ENCODE assay signal across 23 cellular contexts in the genomic region with DNA sequence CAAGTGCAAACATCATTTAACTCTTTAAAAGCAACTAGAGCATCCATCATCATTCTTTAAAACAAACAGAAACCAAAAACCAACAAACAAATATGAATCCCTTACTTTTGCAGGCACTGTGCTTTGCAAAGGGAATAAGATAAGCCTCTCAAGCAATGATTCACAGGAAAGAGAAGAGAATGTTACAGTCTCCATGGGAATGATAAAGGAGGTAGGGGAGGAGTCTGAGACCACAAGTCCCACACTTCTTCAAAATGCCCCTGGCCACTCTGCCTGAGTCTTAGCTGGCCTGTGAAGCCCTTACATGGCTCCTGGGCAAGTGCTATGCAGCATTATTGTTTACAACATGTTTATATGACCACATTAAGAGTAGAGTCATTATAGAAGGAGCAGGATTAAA.
DNase-seq lines count a peak whose midpoint lies in the region; ATAC-seq and TF ChIP-seq lines count a peak whose summit lies in the region.
"Had no signal": no experiment of that assay in that cellular context is flagged by ENCODE, and none has a peak within 500 bp of the region (broad histone marks: within the 10 kb centered on the region; RNA-seq: fewer than 3 reads in every experiment).

No MANE protein-coding gene starts in this region.

- no peak for TF ChIP-seq CTCF in neural progenitor cell (IDR thresholded peaks at IDR 0.05)
- TF ChIP-seq CTCF in ascending aorta (IDR thresholded peaks at IDR 0.05): no peak

- no peak overlapping the region for H3K9ac ChIP-seq in neural progenitor cell

- H3K9me3 Mint-ChIP-seq in neural progenitor cell (peaks cover 14% of the 10 kb centered on the region), T-cell (no peaks in the 10 kb centered on the region)
- H3K9me3 Mint-ChIP-seq: activated T-cell treated with anti-CD3 and anti-CD28 coated beads, Interleukin-2, amount 50 U/mL, for 4 hours had no signal

- H3K27me3 ChIP-seq in neural progenitor cell: no peaks in the 10 kb centered on the region
- no peaks in the 10 kb centered on the region for H3K27me3 ChIP-seq in ascending aorta
- H3K27me3 ChIP-seq: thyroid gland had no signal

- no peak overlapping the region for H2AFZ ChIP-seq in neural progenitor cell (replicated peaks)

- H3K4me3 Mint-ChIP-seq in neural progenitor cell (no peak overlapping the region), T-cell (no peak overlapping the region)
- H3K4me3 Mint-ChIP-seq: activated CD4-positive, alpha-beta memory T cell treated with anti-CD3 and anti-CD28 coated beads, Interleukin-2, amount 10 ng/mL, durations not matched to agents 7 days and 5 days; activated T-cell treated with anti-CD3 and anti-CD28 coated beads, Interleukin-2, amount 50 U/mL, for 4 hours had no signal

- H3K27me3 Mint-ChIP-seq in neural progenitor cell (ENCODE audit: insufficient read depth, low read depth): no peaks in the 10 kb centered on the region
- H3K27me3 Mint-ChIP-seq in T-cell: no peaks in the 10 kb centered on the region
- H3K27me3 Mint-ChIP-seq: activated CD4-positive, alpha-beta memory T cell treated with anti-CD3 and anti-CD28 coated beads, Interleukin-2, amount 10 ng/mL, durations not matched to agents 7 days and 5 days had no signal

- peaks cover 19% of the 10 kb centered on the region for H3K4me1 ChIP-seq in neural progenitor cell
- peaks cover 0 to 7% of the 10 kb centered on the region in 2 donors for H3K4me1 ChIP-seq in ascending aorta
- H3K4me1 ChIP-seq: A549, thyroid gland had no signal

- H3K4me3 ChIP-seq in neural progenitor cell: no peak overlapping the region
- no peak overlapping the region for H3K4me3 ChIP-seq in ascending aorta
- H3K4me3 ChIP-seq: A549, cardiac muscle cell, thyroid gland had no signal

- no peaks in the 10 kb centered on the region for H3K79me2 ChIP-seq in neural progenitor cell (ENCODE audit: low read depth)

- no peak overlapping the region for H3K27ac ChIP-seq in neural progenitor cell
- H3K27ac ChIP-seq in ascending aorta: no peak overlapping the region
- H3K27ac ChIP-seq: A549, cardiac muscle cell, thyroid gland, WERI-Rb-1 had no signal

- H3K36me3 Mint-ChIP-seq in neural progenitor cell: peaks cover 5% of the 10 kb centered on the region
- no peaks in the 10 kb centered on the region for H3K36me3 Mint-ChIP-seq in T-cell

- H3K9me3 ChIP-seq in neural progenitor cell (ENCODE audit: low read depth) (no peaks in the 10 kb centered on the region), ascending aorta (no peaks in the 10 kb centered on the region)
- H3K9me3 ChIP-seq: A549, thyroid gland had no signal

- CTCF ChIA-PET in T-cell (lab: Charles Lee): no interaction called here

- intact Hi-C loops in ascending aorta (cut with DNase I): no loop called here

- DNase-seq in NCI-H1417 (lab: John Stamatoyannopoulos, UW) (peak in 2 of 3 experiments; percentile 27 to 30), NCI-H1417 treated with DMSO at 0.1 percent for 48 hours (lab: John Stamatoyannopoulos, UW) (no peak), NCI-H2029 treated with DMSO at 0.1 percent for 48 hours (lab: John Stamatoyannopoulos, UW) (peak; percentile 21), astrocyte of the hippocampus (ENCODE audit: low read depth, low spot score) (peak; percentile 25), neural progenitor cell (ENCODE audit: low spot score) (no peak), ascending aorta (ENCODE audit: low spot score in 2 of 2) (no peak), T-cell (no peak)
- DNase-seq: activated CD4-positive, alpha-beta memory T cell treated with anti-CD3 and anti-CD28 coated beads, Interleukin-2, amount 10 ng/mL, durations not matched to agents 7 days and 5 days; activated T-cell treated with anti-CD3 and anti-CD28 coated beads, Interleukin-2, amount 50 U/mL, for 4 hours; GOT3; KG1; left cardiac atrium; NCI-H1694; NCI-H774; occipital lobe; RPMI8226; stimulated activated CD4-positive, alpha-beta T cell treated with anti-CD3 and anti-CD28 coated beads, Interleukin-4, amount 100 ng/mL, for 4 hours; thyroid gland; WERI-Rb-1 had no signal

- POLR2A ChIA-PET in T-cell (lab: Charles Lee): no interaction called here

- H3F3A ChIP-seq in neural progenitor cell (ENCODE audit: low read depth): no peaks in the 10 kb centered on the region

- ATAC-seq in GM18502 (IDR thresholded peaks at IDR 0.05; ENCODE audit: poor library complexity, unreplicated experiment) (no peak), T-cell (replicated peaks in 1 of 4) (no peak)
- ATAC-seq: A549; activated naive CD4-positive, alpha-beta T cell treated with anti-CD3 and anti-CD28 coated beads, Interleukin-2, amount 50 U/mL, for 72 hours; activated T-cell treated with anti-CD3 and anti-CD28 coated beads, Interleukin-2, amount 50 U/mL, for 4 hours had no signal

- no peak overlapping the region for H3K4me2 ChIP-seq in neural progenitor cell
- H3K4me2 ChIP-seq: A549 had no signal

- H4K20me1 ChIP-seq in neural progenitor cell (ENCODE audit: low read depth): no peaks in the 10 kb centered on the region

- H3K4me1 Mint-ChIP-seq in neural progenitor cell (peaks cover 31% of the 10 kb centered on the region), T-cell (no peaks in the 10 kb centered on the region)
- H3K4me1 Mint-ChIP-seq: activated CD4-positive, alpha-beta memory T cell treated with anti-CD3 and anti-CD28 coated beads, Interleukin-2, amount 10 ng/mL, durations not matched to agents 7 days and 5 days had no signal

- H3K36me3 ChIP-seq in neural progenitor cell (no peaks in the 10 kb centered on the region), ascending aorta (no peaks in the 10 kb centered on the region)
- H3K36me3 ChIP-seq: cardiac muscle cell, thyroid gland, WERI-Rb-1 had no signal

- H3K27ac Mint-ChIP-seq in neural progenitor cell (peak overlapping the region; percentile 31), T-cell (no peak overlapping the region)
- H3K27ac Mint-ChIP-seq: activated CD4-positive, alpha-beta memory T cell treated with anti-CD3 and anti-CD28 coated beads, Interleukin-2, amount 10 ng/mL, durations not matched to agents 7 days and 5 days; activated naive CD4-positive, alpha-beta T cell treated with anti-CD3 and anti-CD28 coated beads, Interleukin-2, amount 50 U/mL, for 72 hours had no signal

Comparison
In these comparisons a context has a peak if more than half of its experiments do, and no peak if none do; other contexts are left out.
1. DNase-seq: peak in NCI-H1417 (2 of 3), NCI-H2029 treated with DMSO at 0.1 percent for 48 hours (single experiment) and astrocyte of the hippocampus (single experiment); none in NCI-H1417 treated with DMSO at 0.1 percent for 48 hours (single experiment), neural progenitor cell (single experiment), ascending aorta (0 of 2) and T-cell (0 of 34).